Comparison of ENCODE assay signal across 11 cellular contexts in the genomic region with DNA sequence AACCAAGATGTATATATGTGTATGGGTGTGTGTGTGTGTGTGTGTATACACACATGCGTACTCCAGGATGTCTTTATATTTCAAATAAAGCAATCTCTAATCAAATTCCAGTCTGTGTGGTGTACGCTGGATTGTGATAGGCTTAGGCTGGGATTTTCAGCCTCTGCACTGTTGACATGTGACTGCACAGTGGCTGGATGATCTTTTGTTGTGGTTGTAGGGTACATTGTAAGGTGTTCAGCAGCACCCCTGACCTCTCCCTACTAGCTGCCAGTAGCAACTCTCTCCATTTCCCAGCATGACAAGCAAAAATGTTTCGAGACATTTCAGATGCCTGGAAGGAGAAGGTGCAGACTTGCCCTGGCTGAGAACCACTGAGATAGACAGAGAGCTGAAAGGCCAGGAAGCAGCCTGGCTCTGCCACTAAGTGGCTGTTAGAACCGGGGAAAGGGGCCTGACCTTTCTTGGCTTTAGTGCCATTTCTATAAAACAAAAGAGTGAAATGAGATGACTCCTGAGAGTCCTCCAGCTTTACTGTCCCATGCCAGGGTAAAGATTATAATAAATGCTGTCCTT. TPM values are rescaled to one million over a fixed set of nuclear protein-coding genes. Genes with fewer than 3 reads are reported as not detected.
DNase-seq lines count a peak whose midpoint lies in the region; TF ChIP-seq lines count a peak whose summit lies in the region.
"Had no signal": no experiment of that assay in that cellular context is flagged by ENCODE, and none has a peak within 500 bp of the region (broad histone marks: within the 10 kb centered on the region; RNA-seq: fewer than 3 reads in every experiment).

No MANE protein-coding gene starts in this region.

- in situ Hi-C loops in brain microvascular endothelial cell (cut with HindIII; ENCODE audit: low pct_ligation_motif_present, low sequenced_read_pairs): no loop called here

- DNase-seq in CD14-positive monocyte (ENCODE audit: low spot score): no peak
- no peak for DNase-seq in HFFc6
- DNase-seq in brain microvascular endothelial cell: no peak
- DNase-seq in neural crest cell (ENCODE audit: low read depth, low spot score): no peak
- no peak for DNase-seq in NCI-H748 treated with DMSO at 0.1 percent for 48 hours (lab: John Stamatoyannopoulos, UW)
- no peak for DNase-seq in DMS53 treated with DMSO at 0.1 percent for 48 hours (lab: John Stamatoyannopoulos, UW; ENCODE audit: unreplicated experiment)
- no peak for DNase-seq in ureter (ENCODE audit: low spot score)
- DNase-seq in SKM-1 treated with dmso at 0.1 percent for 144 hours (lab: John Stamatoyannopoulos, UW; ENCODE audit: unreplicated experiment): no peak
- DNase-seq: Caco-2, NCI-H446 treated with DMSO at 0.1 percent for 48 hours, substantia nigra had no signal

- H3K27me3 Mint-ChIP-seq in CD14-positive monocyte (ENCODE audit: low read depth in 3 of 3) (no peaks in the 10 kb centered on the region), HFFc6 (ENCODE audit: insufficient read depth) (no peaks in the 10 kb centered on the region), neural crest cell (ENCODE audit: low read depth) (no peaks in the 10 kb centered on the region)

- peak overlapping the region; percentile 51 for H3K27ac ChIP-seq in brain microvascular endothelial cell

- H3K4me1 Mint-ChIP-seq in CD14-positive monocyte (peaks cover 40% of the 10 kb centered on the region), HFFc6 (ENCODE audit: low read depth) (peaks cover 36% of the 10 kb centered on the region), neural crest cell (peaks cover 16% of the 10 kb centered on the region)

- H3K9me3 Mint-ChIP-seq in CD14-positive monocyte (no peaks in the 10 kb centered on the region), HFFc6 (no peaks in the 10 kb centered on the region), neural crest cell (no peaks in the 10 kb centered on the region)

- no peaks in the 10 kb centered on the region for H3K27me3 ChIP-seq in brain microvascular endothelial cell (replicated peaks)

- TF ChIP-seq CTCF in CD14-positive monocyte (IDR thresholded peaks at IDR 0.05) (no peak), HFFc6 (IDR thresholded peaks at IDR 0.05) (no peak), brain microvascular endothelial cell (IDR thresholded peaks at IDR 0.05; ENCODE audit: low read depth, low read length, missing control alignments) (no peak), neural crest cell (conservative IDR thresholded peaks at IDR 0.05) (no peak)

- peaks cover 65% of the 10 kb centered on the region for H3K36me3 ChIP-seq in brain microvascular endothelial cell (replicated peaks)

- H3K36me3 Mint-ChIP-seq in CD14-positive monocyte: peaks cover 67 to 83% of the 10 kb centered on the region in 2 donors
- H3K36me3 Mint-ChIP-seq in HFFc6 (ENCODE audit: low read depth): peaks cover 49% of the 10 kb centered on the region
- peaks cover 7% of the 10 kb centered on the region for H3K36me3 Mint-ChIP-seq in neural crest cell (ENCODE audit: low read depth)

- intact Hi-C loops in CD14-positive monocyte (cut with micrococcal nuclease): no loop called here

- no peak overlapping the region for H3K4me3 ChIP-seq in brain microvascular endothelial cell (ENCODE audit: low read depth, low read length)

- peak overlapping the region in 4 of 7 donors; percentile 5 to 57 (median 43) for H3K27ac Mint-ChIP-seq in CD14-positive monocyte
- H3K27ac Mint-ChIP-seq in HFFc6: peak overlapping the region; percentile 95
- peak overlapping the region; percentile 17 for H3K27ac Mint-ChIP-seq in neural crest cell (ENCODE audit: unreplicated experiment)

- no peak overlapping the region for H3K4me3 Mint-ChIP-seq in CD14-positive monocyte
- H3K4me3 Mint-ChIP-seq in HFFc6: peak overlapping the region; percentile 69
- no peak overlapping the region for H3K4me3 Mint-ChIP-seq in neural crest cell

RNA-seq across cellular contexts. Expression of a gene that starts 10.4 kb away (rescaled TPM):
- 10 to 100 TPM; 46.2 to 48.6 TPM for polyA plus RNA-seq in CD14-positive monocyte
- total RNA-seq in HFFc6 (2021; fragmentation: NEBNext Ultra II Directional; extraction: Animal tissue kit (Norgen Biotek cat#: 25700)): 10 to 100 TPM; 38.8 to 47.0 (median 45.0) TPM
- total RNA-seq in neural crest cell (28.5 and 28.7 TPM in 2 replicates), ureter (62.6 TPM)

RNA-seq across cellular contexts. Expression of a gene that starts 54.0 kb away (rescaled TPM):
- polyA plus RNA-seq in CD14-positive monocyte: 10 to 100 TPM; 23.3 to 31.5 TPM
- 100 to 1,000 TPM in 4 of 6 experiments, 10 to 100 TPM in 2; 78.5 to 126 (median 112) TPM for total RNA-seq in HFFc6 (2021; fragmentation: NEBNext Ultra II Directional; extraction: Animal tissue kit (Norgen Biotek cat#: 25700))
- total RNA-seq in neural crest cell (113 TPM in 2 replicates), ureter (191 TPM)

Comparison
In these comparisons a context has a peak if more than half of its experiments do, and no peak if none do; other contexts are left out.
1. H3K27ac Mint-ChIP-seq: peak in every context shown above with its lines; median percentile 95 in HFFc6; 43 in CD14-positive monocyte; 17 in neural crest cell.